ENCODE assay signal across 24 cellular contexts in the genomic region with DNA sequence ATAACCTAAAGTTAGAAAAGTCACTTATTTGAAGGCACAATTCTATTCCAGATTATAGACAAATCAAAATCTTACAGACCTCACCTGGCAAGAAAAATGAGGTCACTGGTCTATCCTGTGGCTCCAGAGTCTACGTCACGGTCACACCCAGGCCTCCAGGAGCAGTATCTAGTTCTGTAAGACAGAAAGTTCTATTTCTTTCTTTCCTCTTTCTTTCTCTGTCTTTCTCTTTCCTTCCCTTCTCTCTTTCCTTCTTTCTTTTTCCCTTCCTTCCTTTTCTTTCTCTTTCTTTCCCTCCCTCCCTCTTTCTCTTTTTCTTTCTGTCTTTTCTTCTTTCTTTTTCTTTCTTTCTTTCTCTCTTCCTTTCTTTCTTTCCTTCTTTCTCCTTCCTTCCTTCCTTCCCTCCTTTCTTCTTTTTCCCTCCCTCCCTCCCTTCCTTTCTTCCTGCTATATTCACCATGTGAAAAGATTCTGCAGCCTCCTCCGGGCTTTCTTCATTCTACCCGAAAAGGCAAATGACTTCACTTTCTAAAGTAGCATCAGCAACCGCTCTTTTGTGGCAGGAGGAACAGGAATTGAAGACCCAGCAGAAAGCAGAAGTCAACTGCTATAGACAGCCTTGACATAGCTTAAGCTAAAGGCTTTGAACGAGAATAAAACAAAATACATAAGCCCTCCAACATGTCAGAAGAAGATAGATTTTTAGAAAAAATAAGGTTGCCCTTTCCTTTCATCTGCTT.
DNase-seq lines count a peak whose midpoint lies in the region; ATAC-seq and TF ChIP-seq lines count a peak whose summit lies in the region.
"Had no signal": no experiment of that assay in that cellular context is flagged by ENCODE, and none has a peak within 500 bp of the region (broad histone marks: within the 10 kb centered on the region; RNA-seq: fewer than 3 reads in every experiment).

No MANE protein-coding gene starts in this region.

- peaks cover 13% of the 10 kb centered on the region for H3K27me3 Mint-ChIP-seq in CD4-positive, CD25-positive, alpha-beta regulatory T cell
- H3K27me3 Mint-ChIP-seq in memory B cell = no peaks in the 10 kb centered on the region

- H3K27me3 ChIP-seq in CD4-positive, CD25-positive, alpha-beta regulatory T cell (ENCODE audit: control insufficient read depth, insufficient read depth, low read length) = no peaks in the 10 kb centered on the region
- H3K27me3 ChIP-seq in MM.1S (replicated peaks; ENCODE audit: insufficient read depth, low read length) = no peaks in the 10 kb centered on the region
- H3K27me3 ChIP-seq: spleen, uterus had no signal

- no peak overlapping the region for H3K4me2 ChIP-seq in MM.1S (ENCODE audit: low read depth, low read length)
- H3K4me2 ChIP-seq: GM23338 had no signal

- H3K4me3 Mint-ChIP-seq in CD4-positive, CD25-positive, alpha-beta regulatory T cell = peak overlapping the region in 3 of 4 donors; percentile 20 to 64 (median 64)
- H3K4me3 Mint-ChIP-seq in memory B cell = peak overlapping the region; percentile 44
- H3K4me3 Mint-ChIP-seq: activated CD4-positive, alpha-beta T cell treated with anti-CD3 and anti-CD28 coated beads for 36 hours; activated CD8-positive, alpha-beta memory T cell treated with anti-CD3 and anti-CD28 coated beads, Interleukin-2, amount 10 ng/mL, durations not matched to agents 7 days and 5 days; activated naive CD8-positive, alpha-beta T cell treated with anti-CD3 and anti-CD28 coated beads for 36 hours; CD8-positive, alpha-beta memory T cell; endodermal cell; GM23338 had no signal

- peaks cover 0 to 3% (median 0%) of the 10 kb centered on the region in 7 donors for H3K9me3 Mint-ChIP-seq in CD4-positive, CD25-positive, alpha-beta regulatory T cell
- H3K9me3 Mint-ChIP-seq in memory B cell = no peaks in the 10 kb centered on the region
- H3K9me3 Mint-ChIP-seq: activated naive CD8-positive, alpha-beta T cell treated with anti-CD3 and anti-CD28 coated beads for 36 hours; CD8-positive, alpha-beta memory T cell; endodermal cell; GM23338 had no signal

- H3K9ac ChIP-seq in MM.1S (ENCODE audit: low read length) = no peak overlapping the region

- peak overlapping the region; percentile 23 for H3K27ac ChIP-seq in CD4-positive, CD25-positive, alpha-beta regulatory T cell (ENCODE audit: insufficient read depth, low read length, poor library complexity, severe bottlenecking)
- H3K27ac ChIP-seq in MM.1S (ENCODE audit: low read length) = no peak overlapping the region
- H3K27ac ChIP-seq: SJSA1, spleen, uterus had no signal

- H3K4me1 Mint-ChIP-seq in CD4-positive, CD25-positive, alpha-beta regulatory T cell = peaks cover 5 to 34% (median 12%) of the 10 kb centered on the region in 4 donors
- peaks cover 6% of the 10 kb centered on the region for H3K4me1 Mint-ChIP-seq in memory B cell
- H3K4me1 Mint-ChIP-seq: CD8-positive, alpha-beta memory T cell had no signal

- H3K9me3 ChIP-seq in CD4-positive, CD25-positive, alpha-beta regulatory T cell (ENCODE audit: control insufficient read depth in 2 of 2, low read length in 2 of 2) = no peaks in the 10 kb centered on the region
- no peaks in the 10 kb centered on the region for H3K9me3 ChIP-seq in MM.1S (replicated peaks; ENCODE audit: insufficient read depth, low read length)
- H3K9me3 ChIP-seq: SJSA1, spleen, uterus had no signal

- H3K4me1 ChIP-seq in CD4-positive, CD25-positive, alpha-beta regulatory T cell (ENCODE audit: control insufficient read depth, insufficient read depth, low read length, poor library complexity, severe bottlenecking) = peaks cover 11% of the 10 kb centered on the region
- H3K4me1 ChIP-seq in MM.1S (ENCODE audit: low read length) = no peaks in the 10 kb centered on the region
- H3K4me1 ChIP-seq: SJSA1, uterus had no signal

- H3K9me2 ChIP-seq in MM.1S (replicated peaks; ENCODE audit: insufficient read depth, low read length) = no peaks in the 10 kb centered on the region

- H3K36me3 Mint-ChIP-seq in CD4-positive, CD25-positive, alpha-beta regulatory T cell = no peaks in the 10 kb centered on the region
- no peaks in the 10 kb centered on the region for H3K36me3 Mint-ChIP-seq in memory B cell
- H3K36me3 Mint-ChIP-seq: activated CD8-positive, alpha-beta memory T cell treated with anti-CD3 and anti-CD28 coated beads, Interleukin-2, amount 10 ng/mL, durations not matched to agents 7 days and 5 days; activated naive CD8-positive, alpha-beta T cell treated with anti-CD3 and anti-CD28 coated beads for 36 hours had no signal

- TF ChIP-seq CTCF in MM.1S (IDR thresholded peaks at IDR 0.05; ENCODE audit: low read length) = no peak

- peak overlapping the region; percentile 9 to 73 (median 40) for H3K27ac Mint-ChIP-seq in CD4-positive, CD25-positive, alpha-beta regulatory T cell
- H3K27ac Mint-ChIP-seq in memory B cell = no peak overlapping the region
- H3K27ac Mint-ChIP-seq: activated CD4-positive, alpha-beta T cell treated with anti-CD3 and anti-CD28 coated beads for 36 hours; activated CD8-positive, alpha-beta memory T cell treated with anti-CD3 and anti-CD28 coated beads, Interleukin-2, amount 10 ng/mL, durations not matched to agents 7 days and 5 days; activated naive CD8-positive, alpha-beta T cell treated with anti-CD3 and anti-CD28 coated beads for 36 hours; CD8-positive, alpha-beta memory T cell; endodermal cell; GM23338 had no signal

- H2AFZ ChIP-seq in MM.1S (ENCODE audit: low read length) = no peak overlapping the region
- H2AFZ ChIP-seq: GM23338 had no signal

- peak overlapping the region; percentile 42 for H3K4me3 ChIP-seq in CD4-positive, CD25-positive, alpha-beta regulatory T cell (ENCODE audit: low read depth, low read length)
- H3K4me3 ChIP-seq in MM.1S (ENCODE audit: low read length) = no peak overlapping the region
- H3K4me3 ChIP-seq: GM23338, SJSA1, spleen, uterus had no signal

- no peaks in the 10 kb centered on the region for H3F3A ChIP-seq in MM.1S (ENCODE audit: insufficient read depth, low read length)

- no peaks in the 10 kb centered on the region for H3K36me3 ChIP-seq in CD4-positive, CD25-positive, alpha-beta regulatory T cell (ENCODE audit: control insufficient read depth, insufficient read depth, low read length)
- no peaks in the 10 kb centered on the region for H3K36me3 ChIP-seq in MM.1S (replicated peaks; ENCODE audit: insufficient read depth, low read length)
- H3K36me3 ChIP-seq: SJSA1, spleen, uterus had no signal

- DNase-seq in CD4-positive, CD25-positive, alpha-beta regulatory T cell = peak in 2 of 3 donors; percentile 15 to 30
- DNase-seq in MM.1S (peak; percentile 26), SIG-M5 treated with dmso at 0.1 percent for 504 hours (lab: John Stamatoyannopoulos, UW; ENCODE audit: unreplicated experiment) (peak; percentile 88), memory B cell (ENCODE audit: low spot score in 2 of 2) (peak in 1 of 2 donors; percentile 33), ureter (ENCODE audit: low spot score) (no peak), HuH-7 (ENCODE audit: low spot score) (no peak), LoVo (ENCODE audit: low spot score) (no peak)
- DNase-seq: activated CD4-positive, alpha-beta T cell treated with anti-CD3 and anti-CD28 coated beads for 36 hours; activated CD8-positive, alpha-beta memory T cell treated with anti-CD3 and anti-CD28 coated beads, Interleukin-2, amount 10 ng/mL, durations not matched to agents 7 days and 5 days; activated naive CD8-positive, alpha-beta T cell treated with anti-CD3 and anti-CD28 coated beads for 36 hours; CD8-positive, alpha-beta memory T cell; DMS79; endodermal cell; head of caudate nucleus; left ventricle myocardium superior; NCI-H1930; NCI-H510A; nucleus accumbens; spleen; substantia nigra; uterus had no signal

- no peaks in the 10 kb centered on the region for H3K79me2 ChIP-seq in MM.1S (ENCODE audit: low read length)

- no peak for ATAC-seq in CD4-positive, CD25-positive, alpha-beta regulatory T cell (ENCODE audit: low read depth in 2 of 2)
- ATAC-seq in memory B cell (ENCODE audit: low read depth) (peak; percentile 97), GM19455 (IDR thresholded peaks at IDR 0.05; ENCODE audit: unreplicated experiment) (no peak)
- ATAC-seq: activated CD4-positive, alpha-beta T cell treated with anti-CD3 and anti-CD28 coated beads for 36 hours; activated CD8-positive, alpha-beta memory T cell treated with anti-CD3 and anti-CD28 coated beads, Interleukin-2, amount 10 ng/mL, durations not matched to agents 7 days and 5 days; GM23338; left ventricle myocardium superior had no signal

- 0 out of 2 replicates have a peak, but pooled peaks cover 4% of the 10 kb centered on the region for H4K20me1 ChIP-seq in MM.1S (ENCODE audit: insufficient read depth, low read length)

Comparison
In these comparisons a context has a peak if more than half of its experiments do, and no peak if none do; other contexts are left out.
1. DNase-seq: peak in CD4-positive, CD25-positive, alpha-beta regulatory T cell (2 of 3), MM.1S (single experiment) and SIG-M5 treated with dmso at 0.1 percent for 504 hours (single experiment); none in ureter (single experiment), HuH-7 (single experiment) and LoVo (single experiment).